ENCODE assay signal across 1 cellular context in genomic region chr4:44725861-44726820, GRCh38.
TF ChIP-seq lines count a peak whose summit lies in the region.

Gene GNPDA2 (minus strand): TSS chr4:44726556. CDS start chr4:44722207, 4,349 bp downstream.

TF ChIP-seq in K562, 482 proteins besides CTCF, POLR2A, EP300 and RAD21 (continued from another document and continues in another):
- TF ChIP-seq ZNF655 (CRISPR knock-in tag; IDR thresholded peaks at IDR 0.05) (no peak), NRF1 (conservative IDR thresholded peaks at IDR 0.05 in 1 of 2, IDR thresholded peaks at IDR 0.05 in 1 of 2) (peak; percentile 98 to 99), NCOA1 (IDR thresholded peaks at IDR 0.05; ENCODE audit: low read depth) (no peak), MTA2 (IDR thresholded peaks at IDR 0.05; ENCODE audit: low read depth) (no peak), ZNF407 (IDR thresholded peaks at IDR 0.05; ENCODE audit: low read depth) (no peak), ZNF778 (CRISPR knock-in tag; IDR thresholded peaks at IDR 0.05) (no peak), RBM15 (IDR thresholded peaks at IDR 0.05; ENCODE audit: insufficient read depth, low read length) (no peak), MTA1 (IDR thresholded peaks at IDR 0.05; ENCODE audit: borderline replicate concordance) (no peak), POLR2AphosphoS2 (IDR thresholded peaks at IDR 0.05; ENCODE audit: low read length) (no peak), ETV5 (CRISPR knock-in tag; IDR thresholded peaks at IDR 0.05; ENCODE audit: low read depth) (0 out of 2 replicates have a peak, but pooled peaks have one; percentile 32), PRPF4 (IDR thresholded peaks at IDR 0.05; ENCODE audit: insufficient read depth, low read depth, low read length, poor library complexity, severe bottlenecking) (no peak), THRAP3 (IDR thresholded peaks at IDR 0.05; ENCODE audit: borderline replicate concordance) (no peak), KAT7 (CRISPR knock-in tag; IDR thresholded peaks at IDR 0.05; ENCODE audit: borderline replicate concordance) (no peak), POLR2B (IDR thresholded peaks at IDR 0.05; ENCODE audit: low read depth, partially characterized antibody) (no peak), ZNF444 (CRISPR knock-in tag; IDR thresholded peaks at IDR 0.05) (no peak), STAT5B (CRISPR knock-in tag; IDR thresholded peaks at IDR 0.05) (no peak), NR4A1 (CRISPR knock-in tag; IDR thresholded peaks at IDR 0.05) (0 out of 2 replicates have a peak, but pooled peaks have one; percentile 31), NR4A1 (tag; IDR thresholded peaks at IDR 0.05) (no peak), CLOCK (CRISPR knock-in tag; IDR thresholded peaks at IDR 0.05; ENCODE audit: borderline replicate concordance) (no peak), EWSR1 (IDR thresholded peaks at IDR 0.05; ENCODE audit: borderline replicate concordance, low read depth, partially characterized antibody) (no peak), NR2C2 (CRISPR knock-in tag; IDR thresholded peaks at IDR 0.05) (no peak), NR2C2 (tag; IDR thresholded peaks at IDR 0.05) (peak; percentile 94), ARID2 (IDR thresholded peaks at IDR 0.05) (no peak), TEAD2 (tag; IDR thresholded peaks at IDR 0.05) (no peak), NFXL1 (CRISPR knock-in tag; IDR thresholded peaks at IDR 0.05) (no peak), REST (CRISPR knock-in tag; IDR thresholded peaks at IDR 0.05; ENCODE audit: low read depth) (no peak), CREB3 (tag; conservative IDR thresholded peaks at IDR 0.05; ENCODE audit: low read depth) (no peak), ZNF140 (CRISPR knock-in tag; IDR thresholded peaks at IDR 0.05) (no peak), POU5F1 (IDR thresholded peaks at IDR 0.05; ENCODE audit: borderline replicate concordance, low read depth, low read length, partially characterized antibody) (peak; percentile 42)
- TF ChIP-seq, protein P1, sequence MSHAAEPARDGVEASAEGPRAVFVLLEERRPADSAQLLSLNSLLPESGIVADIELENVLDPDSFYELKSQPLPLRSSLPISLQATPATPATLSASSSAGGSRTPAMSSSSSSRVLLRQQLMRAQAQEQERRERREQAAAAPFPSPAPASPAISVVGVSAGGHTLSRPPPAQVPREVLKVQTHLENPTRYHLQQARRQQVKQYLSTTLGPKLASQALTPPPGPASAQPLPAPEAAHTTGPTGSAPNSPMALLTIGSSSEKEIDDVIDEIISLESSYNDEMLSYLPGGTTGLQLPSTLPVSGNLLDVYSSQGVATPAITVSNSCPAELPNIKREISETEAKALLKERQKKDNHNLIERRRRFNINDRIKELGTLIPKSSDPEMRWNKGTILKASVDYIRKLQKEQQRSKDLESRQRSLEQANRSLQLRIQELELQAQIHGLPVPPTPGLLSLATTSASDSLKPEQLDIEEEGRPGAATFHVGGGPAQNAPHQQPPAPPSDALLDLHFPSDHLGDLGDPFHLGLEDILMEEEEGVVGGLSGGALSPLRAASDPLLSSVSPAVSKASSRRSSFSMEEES (CRISPR knock-in tag; IDR thresholded peaks at IDR 0.05) = no peak
- TF ChIP-seq, protein P2, sequence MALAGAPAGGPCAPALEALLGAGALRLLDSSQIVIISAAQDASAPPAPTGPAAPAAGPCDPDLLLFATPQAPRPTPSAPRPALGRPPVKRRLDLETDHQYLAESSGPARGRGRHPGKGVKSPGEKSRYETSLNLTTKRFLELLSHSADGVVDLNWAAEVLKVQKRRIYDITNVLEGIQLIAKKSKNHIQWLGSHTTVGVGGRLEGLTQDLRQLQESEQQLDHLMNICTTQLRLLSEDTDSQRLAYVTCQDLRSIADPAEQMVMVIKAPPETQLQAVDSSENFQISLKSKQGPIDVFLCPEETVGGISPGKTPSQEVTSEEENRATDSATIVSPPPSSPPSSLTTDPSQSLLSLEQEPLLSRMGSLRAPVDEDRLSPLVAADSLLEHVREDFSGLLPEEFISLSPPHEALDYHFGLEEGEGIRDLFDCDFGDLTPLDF (CRISPR knock-in tag; IDR thresholded peaks at IDR 0.05) = 0 out of 2 replicates have a peak, but pooled peaks have one; percentile 27
- TF ChIP-seq, protein P3, sequence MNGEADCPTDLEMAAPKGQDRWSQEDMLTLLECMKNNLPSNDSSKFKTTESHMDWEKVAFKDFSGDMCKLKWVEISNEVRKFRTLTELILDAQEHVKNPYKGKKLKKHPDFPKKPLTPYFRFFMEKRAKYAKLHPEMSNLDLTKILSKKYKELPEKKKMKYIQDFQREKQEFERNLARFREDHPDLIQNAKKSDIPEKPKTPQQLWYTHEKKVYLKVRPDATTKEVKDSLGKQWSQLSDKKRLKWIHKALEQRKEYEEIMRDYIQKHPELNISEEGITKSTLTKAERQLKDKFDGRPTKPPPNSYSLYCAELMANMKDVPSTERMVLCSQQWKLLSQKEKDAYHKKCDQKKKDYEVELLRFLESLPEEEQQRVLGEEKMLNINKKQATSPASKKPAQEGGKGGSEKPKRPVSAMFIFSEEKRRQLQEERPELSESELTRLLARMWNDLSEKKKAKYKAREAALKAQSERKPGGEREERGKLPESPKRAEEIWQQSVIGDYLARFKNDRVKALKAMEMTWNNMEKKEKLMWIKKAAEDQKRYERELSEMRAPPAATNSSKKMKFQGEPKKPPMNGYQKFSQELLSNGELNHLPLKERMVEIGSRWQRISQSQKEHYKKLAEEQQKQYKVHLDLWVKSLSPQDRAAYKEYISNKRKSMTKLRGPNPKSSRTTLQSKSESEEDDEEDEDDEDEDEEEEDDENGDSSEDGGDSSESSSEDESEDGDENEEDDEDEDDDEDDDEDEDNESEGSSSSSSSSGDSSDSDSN (IDR thresholded peaks at IDR 0.05; ENCODE audit: borderline replicate concordance in 1 of 2, low read depth in 2 of 2, low read length in 2 of 2) = peak in 1 of 2 experiments; percentile 45; a peak in 1 of 4 replicates
- TF ChIP-seq, protein P4, sequence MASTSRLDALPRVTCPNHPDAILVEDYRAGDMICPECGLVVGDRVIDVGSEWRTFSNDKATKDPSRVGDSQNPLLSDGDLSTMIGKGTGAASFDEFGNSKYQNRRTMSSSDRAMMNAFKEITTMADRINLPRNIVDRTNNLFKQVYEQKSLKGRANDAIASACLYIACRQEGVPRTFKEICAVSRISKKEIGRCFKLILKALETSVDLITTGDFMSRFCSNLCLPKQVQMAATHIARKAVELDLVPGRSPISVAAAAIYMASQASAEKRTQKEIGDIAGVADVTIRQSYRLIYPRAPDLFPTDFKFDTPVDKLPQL (IDR thresholded peaks at IDR 0.05; ENCODE audit: extremely low read depth, insufficient read length) = peak; percentile 47
